In genomic region chr17:48174833-48175232, GRCh38 we compare ENCODE assay signal across 22 cellular contexts.
A peak's percentile ranks its signal among the peaks of the same experiment; 100 is the strongest.
DNase-seq lines count a peak whose midpoint lies in the region; ATAC-seq lines count a peak whose summit lies in the region.
"Had no signal": no experiment of that assay in that cellular context is flagged by ENCODE, and none has a peak within 500 bp of the region (broad histone marks: within the 10 kb centered on the region; RNA-seq: fewer than 3 reads in every experiment).

No MANE protein-coding gene starts in this region.

- peaks cover 2 to 19% of the 10 kb centered on the region in 2 experiments for H3K27me3 ChIP-seq in mesenchymal stem cell (ENCODE audit: control insufficient read depth in 1 of 2, insufficient read depth in 1 of 2, low read length in 2 of 2)
- H3K27me3 ChIP-seq: gastrocnemius medialis, ovary, right atrium auricular region, uterus had no signal

- H3K4me1 ChIP-seq in mesenchymal stem cell (ENCODE audit: control insufficient read depth, insufficient read depth, low read depth, low read length): peaks cover 5% of the 10 kb centered on the region
- H3K4me1 ChIP-seq: gastrocnemius medialis, right atrium auricular region, uterus had no signal

- DNase-seq in NCI-H2081 (lab: John Stamatoyannopoulos, UW) (peak; percentile 20 to 69), NCI-H2081 treated with DMSO at 0.1 percent for 48 hours (lab: John Stamatoyannopoulos, UW) (no peak), DMS53 treated with DMSO at 0.1 percent for 48 hours (lab: John Stamatoyannopoulos, UW; ENCODE audit: unreplicated experiment) (peak; percentile 41), NCI-H510A (lab: John Stamatoyannopoulos, UW) (peak; percentile 97), mesenchymal stem cell (no peak)
- no peak for DNase-seq in activated CD4-positive, CD25-positive, alpha-beta regulatory T cell (lab: John Stamatoyannopoulos, UW)
- DNase-seq: activated CD8-positive, alpha-beta memory T cell treated with anti-CD3 and anti-CD28 coated beads for 24 hours; effector CD4-positive, alpha-beta T cell; gastrocnemius medialis; GF-D8; naive B cell; NCI-H1436; ovary; stimulated activated CD8-positive, alpha-beta memory T cell treated with anti-CD3 and anti-CD28 coated beads, Interleukin-4, amount 100 ng/mL, for 48 hours; T-helper 9 cell; uterus had no signal

- H3K9me3 ChIP-seq in mesenchymal stem cell (ENCODE audit: control insufficient read depth, low read length): no peaks in the 10 kb centered on the region
- H3K9me3 ChIP-seq: A549, gastrocnemius medialis, ovary, right atrium auricular region, uterus had no signal

- H2BK5ac ChIP-seq in mesenchymal stem cell (ENCODE audit: low read depth, low read length, poor library complexity, severe bottlenecking): no peak overlapping the region

- H3K9ac ChIP-seq in mesenchymal stem cell (ENCODE audit: low read length): no peak overlapping the region

- no peak overlapping the region for H3K4me3 ChIP-seq in mesenchymal stem cell (ENCODE audit: insufficient read depth in 1 of 2, low read depth in 1 of 2, low read length in 2 of 2)
- H3K4me3 ChIP-seq: A549, gastrocnemius medialis, ovary, right atrium auricular region, uterus had no signal

- ATAC-seq in GM19324 (IDR thresholded peaks at IDR 0.05; ENCODE audit: low FRiP score, unreplicated experiment): no peak
- ATAC-seq in activated CD4-positive, CD25-positive, alpha-beta regulatory T cell treated with anti-CD3 and anti-CD28 coated beads, Interleukin-2, amount 50 U/mL, for 24 hours: no peak
- ATAC-seq: A549, esophagus mucosa, gastrocnemius medialis, HepG2 had no signal

- no peak overlapping the region for H3K4ac ChIP-seq in mesenchymal stem cell (ENCODE audit: low read depth in 1 of 2, low read length in 2 of 2)

- no peak overlapping the region for H2BK15ac ChIP-seq in mesenchymal stem cell (ENCODE audit: low read depth, poor library complexity, severe bottlenecking)

- H2AK5ac ChIP-seq in mesenchymal stem cell (ENCODE audit: low read length, severe bottlenecking): peak overlapping the region; percentile 44

- H2BK12ac ChIP-seq in mesenchymal stem cell (ENCODE audit: low read length in 2 of 2): no peak overlapping the region

- no peak overlapping the region for H3K14ac ChIP-seq in mesenchymal stem cell (ENCODE audit: low read length in 2 of 2)

- H3K23ac ChIP-seq in mesenchymal stem cell (ENCODE audit: low read length in 2 of 2): no peak overlapping the region

- no peak overlapping the region for H3K27ac ChIP-seq in mesenchymal stem cell (ENCODE audit: low read length, poor library complexity, severe bottlenecking)
- H3K27ac ChIP-seq: A549, gastrocnemius medialis, ovary, right atrium auricular region, uterus had no signal

- H2AFZ ChIP-seq in mesenchymal stem cell (ENCODE audit: low read depth, low read length): no peak overlapping the region

- H3K18ac ChIP-seq in mesenchymal stem cell (ENCODE audit: low read depth in 1 of 2, low read length in 2 of 2): no peak overlapping the region

- no peak overlapping the region for H2BK120ac ChIP-seq in mesenchymal stem cell (ENCODE audit: low read depth, low read length)

- H4K91ac ChIP-seq in mesenchymal stem cell (ENCODE audit: low read length): no peak overlapping the region

- H3K36me3 ChIP-seq in mesenchymal stem cell (ENCODE audit: control insufficient read depth in 1 of 2, insufficient read depth in 2 of 2, low read depth in 1 of 2, low read length in 2 of 2): no peaks in the 10 kb centered on the region
- H3K36me3 ChIP-seq: gastrocnemius medialis, ovary, right atrium auricular region, uterus had no signal

- no peaks in the 10 kb centered on the region for H3K79me1 ChIP-seq in mesenchymal stem cell (replicated peaks; ENCODE audit: low read length, poor library complexity, severe bottlenecking)

- no peak overlapping the region for H4K8ac ChIP-seq in mesenchymal stem cell (ENCODE audit: low read length)

- WGBS in mesenchymal stem cell: 96% methylated on average over 1 of the region's 1 CpG

- H3K4me2 ChIP-seq in mesenchymal stem cell (ENCODE audit: low read length, poor library complexity, severe bottlenecking): no peak overlapping the region
- H3K4me2 ChIP-seq: A549 had no signal

Comparison
In these comparisons a context has a peak if more than half of its experiments do, and no peak if none do; other contexts are left out.
1. DNase-seq: peak in NCI-H2081 (2 of 2), DMS53 treated with DMSO at 0.1 percent for 48 hours (single experiment) and NCI-H510A (single experiment); none in NCI-H2081 treated with DMSO at 0.1 percent for 48 hours (single experiment), mesenchymal stem cell (single experiment) and activated CD4-positive, CD25-positive, alpha-beta regulatory T cell (0 of 4).